Comparison of ENCODE assay signal across 16 cellular contexts in the genomic region with DNA sequence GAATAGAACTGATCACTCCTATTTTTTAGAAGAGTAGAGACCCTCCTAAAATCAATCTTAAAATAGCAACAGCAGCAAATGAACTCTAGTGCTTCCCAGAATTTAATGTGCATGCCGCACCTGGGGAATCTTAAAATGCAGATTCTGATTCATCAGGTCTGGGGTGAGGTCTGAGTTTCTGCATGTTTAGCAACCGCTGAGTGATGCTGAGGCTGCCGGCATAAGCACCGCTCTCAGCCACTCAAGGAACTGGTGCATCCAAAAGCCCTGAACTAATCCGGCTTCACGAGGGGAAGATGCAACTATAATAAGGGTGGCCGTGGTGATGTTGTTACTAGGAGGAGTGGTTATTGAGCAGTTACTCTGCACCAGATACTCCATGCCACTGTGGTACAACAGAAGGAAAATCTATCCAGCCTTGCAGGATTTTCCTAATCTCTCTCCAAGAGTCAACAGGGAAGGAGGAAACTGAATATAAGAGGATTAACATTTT. TPM values are rescaled to one million over a fixed set of nuclear protein-coding genes. Genes with fewer than 3 reads are reported as not detected.
"Had no signal": no experiment of that assay in that cellular context is flagged by ENCODE, and none has a peak within 500 bp of the region (broad histone marks: within the 10 kb centered on the region; RNA-seq: fewer than 3 reads in every experiment).

No MANE protein-coding gene starts in this region.

- H3K4me3 ChIP-seq: left lung, pancreas, spleen, stomach, thoracic aorta had no signal

- ATAC-seq: activated CD4-positive, CD25-positive, alpha-beta regulatory T cell treated with anti-CD3 and anti-CD28 coated beads, Interleukin-2, amount 50 U/mL, for 24 hours; effector memory CD8-positive, alpha-beta T cell; left lung; pancreas; sciatic nerve had no signal

- H3K4me3 Mint-ChIP-seq: activated naive CD8-positive, alpha-beta T cell treated with anti-CD3 and anti-CD28 coated beads, Interleukin-2, amount 10 ng/mL, durations not matched to agents 7 days and 5 days; effector memory CD8-positive, alpha-beta T cell had no signal

- H3K9me3 Mint-ChIP-seq: effector memory CD8-positive, alpha-beta T cell had no signal

- H3K27me3 ChIP-seq: left lung, pancreas, spleen had no signal

- H3K27ac Mint-ChIP-seq: activated naive CD8-positive, alpha-beta T cell treated with anti-CD3 and anti-CD28 coated beads, Interleukin-2, amount 10 ng/mL, durations not matched to agents 7 days and 5 days; effector memory CD8-positive, alpha-beta T cell had no signal

- H3K9me3 ChIP-seq: left lung, pancreas, stomach, thoracic aorta had no signal

- DNase-seq: activated CD4-positive, alpha-beta T cell treated with anti-CD3 and anti-CD28 coated beads, Interleukin-2, amount 50 U/mL, for 1 hour; activated CD8-positive, alpha-beta memory T cell treated with anti-CD3 and anti-CD28 coated beads for 24 hours; activated naive CD4-positive, alpha-beta T cell; activated naive CD8-positive, alpha-beta T cell treated with anti-CD3 and anti-CD28 coated beads, Interleukin-2, amount 10 ng/mL, durations not matched to agents 7 days and 5 days; dermis blood vessel endothelial cell; effector memory CD8-positive, alpha-beta T cell; erythroblast; kidney; left lung; mesenchymal stem cell; pancreas; stomach had no signal

- H3K4me1 ChIP-seq: left lung, pancreas, stomach had no signal

- H3K27ac ChIP-seq: left lung, pancreas, spleen, stomach, thoracic aorta had no signal

- H3K36me3 ChIP-seq: left lung, pancreas, spleen, stomach, thoracic aorta had no signal

RNA-seq across cellular contexts. Expression of a gene that starts 19.7 kb away (rescaled TPM):
- total RNA-seq: dermis blood vessel endothelial cell had no signal
